In genomic region chr7:141710301-141710700, GRCh38 we compare ENCODE assay signal across 13 cellular contexts. TPM values are rescaled to one million over a fixed set of nuclear protein-coding genes. Genes with fewer than 3 reads are reported as not detected.
"Had no signal": no experiment of that assay in that cellular context is flagged by ENCODE, and none has a peak within 500 bp of the region (broad histone marks: within the 10 kb centered on the region; RNA-seq: fewer than 3 reads in every experiment).

No MANE protein-coding gene starts in this region.

- H3K4me3 ChIP-seq: esophagus squamous epithelium, heart left ventricle, prostate gland, sigmoid colon, suprapubic skin, upper lobe of left lung had no signal

- DNase-seq: activated gamma-delta T cell; activated T-cell treated with anti-CD3 and anti-CD28 coated beads, Interleukin-2, amount 50 U/mL, for 4 hours; dermis blood vessel endothelial cell; esophagus squamous epithelium; heart left ventricle; mesendoderm; nephron progenitor cell; sigmoid colon; stimulated activated CD4-positive, alpha-beta T cell treated with anti-CD3 and anti-CD28 coated beads, Interleukin-2, amount 100 ng/mL, for 24 hours; stimulated activated naive CD4-positive, alpha-beta T cell; upper lobe of left lung had no signal

- H3K36me3 ChIP-seq: esophagus squamous epithelium, prostate gland, sigmoid colon, suprapubic skin, upper lobe of left lung had no signal

- H3K27me3 ChIP-seq: esophagus squamous epithelium, heart left ventricle, sigmoid colon, suprapubic skin, upper lobe of left lung had no signal

- H3K27ac ChIP-seq: esophagus squamous epithelium, heart left ventricle, prostate gland, sigmoid colon, suprapubic skin, upper lobe of left lung had no signal

- ATAC-seq: activated T-cell treated with anti-CD3 and anti-CD28 coated beads, Interleukin-2, amount 50 U/mL, for 4 hours; heart left ventricle had no signal

- H3K9me3 ChIP-seq: esophagus squamous epithelium, heart left ventricle, prostate gland, sigmoid colon, suprapubic skin, upper lobe of left lung had no signal

- H3K4me1 ChIP-seq: heart left ventricle, prostate gland, sigmoid colon, upper lobe of left lung had no signal

RNA-seq across cellular contexts. Expression of gene WEE2, which starts 2.1 kb away (rescaled TPM):
- total RNA-seq: activated T-cell treated with anti-CD3 and anti-CD28 coated beads, Interleukin-2, amount 50 U/mL, for 4 hours; dermis blood vessel endothelial cell; esophagus squamous epithelium; prostate gland; sigmoid colon; suprapubic skin had no signal
